ENCODE assay signal across 1 cellular context in the genomic region with DNA sequence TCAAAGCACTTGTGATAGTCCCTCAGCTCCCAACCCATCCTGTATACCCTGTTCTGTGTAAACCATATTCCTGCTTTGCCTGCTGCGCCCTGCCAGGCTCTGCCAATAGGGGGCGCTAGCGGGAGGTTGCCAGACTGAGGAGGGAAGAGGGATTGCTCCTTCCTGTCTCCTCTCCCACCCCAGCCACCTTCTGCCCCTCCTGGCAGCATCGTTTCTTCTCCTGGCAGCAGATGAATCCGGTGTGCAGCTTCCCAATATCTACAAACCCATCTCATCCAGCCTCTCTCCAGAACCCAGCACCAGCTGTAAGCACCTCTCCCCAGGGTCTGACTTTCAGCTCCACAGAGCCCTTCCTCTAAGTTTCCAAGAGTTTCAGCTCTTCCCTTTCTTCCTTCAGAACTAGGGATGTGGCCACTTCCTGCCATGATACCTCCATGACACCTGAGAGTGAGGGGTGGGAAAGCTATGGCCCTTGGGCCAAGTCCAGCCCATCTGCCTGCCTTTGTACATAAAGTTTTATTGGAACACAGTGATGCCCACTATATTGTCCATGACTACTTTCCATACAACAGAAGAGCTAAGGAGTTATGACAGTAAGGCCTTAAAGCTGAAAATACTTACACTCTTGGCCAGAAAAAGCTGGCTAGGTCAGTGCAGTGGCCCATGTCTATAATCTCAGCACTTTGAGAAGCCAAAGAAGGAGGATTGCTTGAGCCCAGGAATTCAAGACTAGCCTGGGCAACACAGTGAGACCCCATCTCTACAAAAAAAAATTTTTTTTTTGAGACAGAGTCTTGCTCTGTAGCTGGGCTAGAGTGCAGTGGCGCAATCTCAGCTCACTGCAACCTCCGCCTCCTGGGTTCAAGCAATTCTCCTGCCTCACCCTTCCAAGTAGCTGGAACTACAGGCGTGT.
TF ChIP-seq lines count a peak whose summit lies in the region.

No MANE protein-coding gene starts in this region.

TF ChIP-seq in K562, 482 proteins besides CTCF, POLR2A, EP300 and RAD21 (continues in another document):
- no peak for TF ChIP-seq ZNF354B (CRISPR knock-in tag; IDR thresholded peaks at IDR 0.05)
- no peak for TF ChIP-seq RFX7 (CRISPR knock-in tag; IDR thresholded peaks at IDR 0.05)
- no peak for TF ChIP-seq HEY1 (CRISPR knock-in tag; IDR thresholded peaks at IDR 0.05; ENCODE audit: borderline replicate concordance)
- TF ChIP-seq GABPB1 (CRISPR knock-in tag; IDR thresholded peaks at IDR 0.05): peak; percentile 87
- TF ChIP-seq CHAMP1 (IDR thresholded peaks at IDR 0.05): no peak
- no peak for TF ChIP-seq HNRNPUL1 (IDR thresholded peaks at IDR 0.05; ENCODE audit: low read length)
- no peak for TF ChIP-seq FUS (optimal IDR thresholded peaks at IDR 0.05; ENCODE audit: low read depth, low read length)
- no peak for TF ChIP-seq ZKSCAN8 (CRISPR knock-in tag; IDR thresholded peaks at IDR 0.05)
- TF ChIP-seq ZNF175 (CRISPR knock-in tag; IDR thresholded peaks at IDR 0.05; ENCODE audit: low read depth): no peak
- TF ChIP-seq NRF1 (conservative IDR thresholded peaks at IDR 0.05 in 1 of 2, IDR thresholded peaks at IDR 0.05 in 1 of 2): no peak
- TF ChIP-seq ETS2 (tag; IDR thresholded peaks at IDR 0.05; ENCODE audit: borderline replicate concordance, poor library complexity, severe bottlenecking): no peak
- no peak for TF ChIP-seq TRIM24 (IDR thresholded peaks at IDR 0.05)
- TF ChIP-seq HMGN3 (IDR thresholded peaks at IDR 0.05; ENCODE audit: borderline replicate concordance, extremely low read depth, insufficient read length, low read depth, low read length): no peak
- no peak for TF ChIP-seq ZNF79 (CRISPR knock-in tag; IDR thresholded peaks at IDR 0.05; ENCODE audit: low read depth)
- TF ChIP-seq KAT8 (IDR thresholded peaks at IDR 0.05; ENCODE audit: low read depth): no peak
- no peak for TF ChIP-seq SREBF2 (CRISPR knock-in tag; IDR thresholded peaks at IDR 0.05)
- TF ChIP-seq ZNF318 (IDR thresholded peaks at IDR 0.05; ENCODE audit: borderline replicate concordance in 1 of 2, low read depth in 1 of 2): no peak
- no peak for TF ChIP-seq HDGF (IDR thresholded peaks at IDR 0.05)
- TF ChIP-seq, protein P1, sequence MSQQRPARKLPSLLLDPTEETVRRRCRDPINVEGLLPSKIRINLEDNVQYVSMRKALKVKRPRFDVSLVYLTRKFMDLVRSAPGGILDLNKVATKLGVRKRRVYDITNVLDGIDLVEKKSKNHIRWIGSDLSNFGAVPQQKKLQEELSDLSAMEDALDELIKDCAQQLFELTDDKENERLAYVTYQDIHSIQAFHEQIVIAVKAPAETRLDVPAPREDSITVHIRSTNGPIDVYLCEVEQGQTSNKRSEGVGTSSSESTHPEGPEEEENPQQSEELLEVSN (IDR thresholded peaks at IDR 0.05; ENCODE audit: borderline replicate concordance in 1 of 2, extremely low read depth in 1 of 2, insufficient read depth in 1 of 2, insufficient read length in 1 of 2, low read depth in 1 of 2, low read length in 1 of 2, poor library complexity in 1 of 2, severe bottlenecking in 1 of 2): no peak
- TF ChIP-seq TAF9B (IDR thresholded peaks at IDR 0.05; ENCODE audit: partially characterized antibody): no peak
- TF ChIP-seq PHB (CRISPR knock-in tag; IDR thresholded peaks at IDR 0.05): no peak
- no peak for TF ChIP-seq ZBTB34 (CRISPR knock-in tag; IDR thresholded peaks at IDR 0.05)
- TF ChIP-seq BMI1 (IDR thresholded peaks at IDR 0.05; ENCODE audit: low read length): no peak
- TF ChIP-seq EWSR1 (IDR thresholded peaks at IDR 0.05; ENCODE audit: borderline replicate concordance, low read depth, partially characterized antibody): no peak
- TF ChIP-seq ETV1 (tag; conservative IDR thresholded peaks at IDR 0.05; ENCODE audit: low read depth): no peak
- no peak for TF ChIP-seq PURB (CRISPR knock-in tag; IDR thresholded peaks at IDR 0.05; ENCODE audit: low read depth)
- 0 out of 2 replicates have a peak, but pooled peaks have one; percentile 8 for TF ChIP-seq JUND (IDR thresholded peaks at IDR 0.05; ENCODE audit: borderline replicate concordance, low read depth, low read length)
- no peak for TF ChIP-seq JUND (tag; IDR thresholded peaks at IDR 0.05; ENCODE audit: borderline replicate concordance, low read depth, low read length)
- no peak for TF ChIP-seq MLLT1 (IDR thresholded peaks at IDR 0.05)
- peak; percentile 36; the same call in 1 of the 2 replicates for TF ChIP-seq KLF16 (IDR thresholded peaks at IDR 0.05)
- TF ChIP-seq NEUROD1 (IDR thresholded peaks at IDR 0.05; ENCODE audit: borderline replicate concordance, low read depth, low read length, partially characterized antibody): no peak
- TF ChIP-seq ZNF12 (CRISPR knock-in tag; IDR thresholded peaks at IDR 0.05): no peak
- peak; percentile 60; the same call in 1 of the 2 replicates for TF ChIP-seq XRCC5 (IDR thresholded peaks at IDR 0.05; ENCODE audit: low read depth, low read length)
- TF ChIP-seq, protein P2, sequence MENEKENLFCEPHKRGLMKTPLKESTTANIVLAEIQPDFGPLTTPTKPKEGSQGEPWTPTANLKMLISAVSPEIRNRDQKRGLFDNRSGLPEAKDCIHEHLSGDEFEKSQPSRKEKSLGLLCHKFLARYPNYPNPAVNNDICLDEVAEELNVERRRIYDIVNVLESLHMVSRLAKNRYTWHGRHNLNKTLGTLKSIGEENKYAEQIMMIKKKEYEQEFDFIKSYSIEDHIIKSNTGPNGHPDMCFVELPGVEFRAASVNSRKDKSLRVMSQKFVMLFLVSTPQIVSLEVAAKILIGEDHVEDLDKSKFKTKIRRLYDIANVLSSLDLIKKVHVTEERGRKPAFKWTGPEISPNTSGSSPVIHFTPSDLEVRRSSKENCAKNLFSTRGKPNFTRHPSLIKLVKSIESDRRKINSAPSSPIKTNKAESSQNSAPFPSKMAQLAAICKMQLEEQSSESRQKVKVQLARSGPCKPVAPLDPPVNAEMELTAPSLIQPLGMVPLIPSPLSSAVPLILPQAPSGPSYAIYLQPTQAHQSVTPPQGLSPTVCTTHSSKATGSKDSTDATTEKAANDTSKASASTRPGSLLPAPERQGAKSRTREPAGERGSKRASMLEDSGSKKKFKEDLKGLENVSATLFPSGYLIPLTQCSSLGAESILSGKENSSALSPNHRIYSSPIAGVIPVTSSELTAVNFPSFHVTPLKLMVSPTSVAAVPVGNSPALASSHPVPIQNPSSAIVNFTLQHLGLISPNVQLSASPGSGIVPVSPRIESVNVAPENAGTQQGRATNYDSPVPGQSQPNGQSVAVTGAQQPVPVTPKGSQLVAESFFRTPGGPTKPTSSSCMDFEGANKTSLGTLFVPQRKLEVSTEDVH (IDR thresholded peaks at IDR 0.05; ENCODE audit: low read depth, partially characterized antibody): no peak
- TF ChIP-seq, protein P3, sequence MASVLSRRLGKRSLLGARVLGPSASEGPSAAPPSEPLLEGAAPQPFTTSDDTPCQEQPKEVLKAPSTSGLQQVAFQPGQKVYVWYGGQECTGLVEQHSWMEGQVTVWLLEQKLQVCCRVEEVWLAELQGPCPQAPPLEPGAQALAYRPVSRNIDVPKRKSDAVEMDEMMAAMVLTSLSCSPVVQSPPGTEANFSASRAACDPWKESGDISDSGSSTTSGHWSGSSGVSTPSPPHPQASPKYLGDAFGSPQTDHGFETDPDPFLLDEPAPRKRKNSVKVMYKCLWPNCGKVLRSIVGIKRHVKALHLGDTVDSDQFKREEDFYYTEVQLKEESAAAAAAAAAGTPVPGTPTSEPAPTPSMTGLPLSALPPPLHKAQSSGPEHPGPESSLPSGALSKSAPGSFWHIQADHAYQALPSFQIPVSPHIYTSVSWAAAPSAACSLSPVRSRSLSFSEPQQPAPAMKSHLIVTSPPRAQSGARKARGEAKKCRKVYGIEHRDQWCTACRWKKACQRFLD (CRISPR knock-in tag; IDR thresholded peaks at IDR 0.05): no peak
- no peak for TF ChIP-seq TFAM (CRISPR knock-in tag; conservative IDR thresholded peaks at IDR 0.05)
- TF ChIP-seq, protein P4, sequence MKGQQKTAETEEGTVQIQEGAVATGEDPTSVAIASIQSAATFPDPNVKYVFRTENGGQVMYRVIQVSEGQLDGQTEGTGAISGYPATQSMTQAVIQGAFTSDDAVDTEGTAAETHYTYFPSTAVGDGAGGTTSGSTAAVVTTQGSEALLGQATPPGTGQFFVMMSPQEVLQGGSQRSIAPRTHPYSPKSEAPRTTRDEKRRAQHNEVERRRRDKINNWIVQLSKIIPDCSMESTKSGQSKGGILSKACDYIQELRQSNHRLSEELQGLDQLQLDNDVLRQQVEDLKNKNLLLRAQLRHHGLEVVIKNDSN (CRISPR knock-in tag; IDR thresholded peaks at IDR 0.05): no peak
- no peak for TF ChIP-seq FOXJ2 (tag; IDR thresholded peaks at IDR 0.05)
